10 cellular contexts compared by ENCODE assay signal in genomic region chr11:20739004-20739612, GRCh38.
"Had no signal": no experiment of that assay in that cellular context is flagged by ENCODE, and none has a peak within 500 bp of the region (broad histone marks: within the 10 kb centered on the region; RNA-seq: fewer than 3 reads in every experiment).

No MANE protein-coding gene starts in this region.

- DNase-seq: activated CD4-positive, alpha-beta T cell treated with anti-CD3 and anti-CD28 coated beads for 1 hour; activated CD4-positive, alpha-beta T cell treated with anti-CD3 and anti-CD28 coated beads, Interleukin-2, amount 50 U/mL, for 4 hours; activated naive CD4-positive, alpha-beta T cell treated with anti-CD3 and anti-CD28 coated beads for 36 hours; effector memory CD4-positive, alpha-beta T cell; left cardiac atrium; lower lobe of right lung; psoas muscle; stimulated activated CD4-positive, alpha-beta T cell treated with anti-CD3 and anti-CD28 coated beads, Interleukin-1b, Interleukin-23, amount 100 ng/mL, for 48 hours; stimulated activated naive CD8-positive, alpha-beta T cell treated with anti-CD3 and anti-CD28 coated beads, Interleukin-15, amount 100 ng/mL, for 72 hours had no signal

- H3K36me3 ChIP-seq: lower lobe of right lung, thoracic aorta had no signal

- H3K4me1 ChIP-seq: lower lobe of right lung, psoas muscle had no signal

- ATAC-seq: left cardiac atrium; lower lobe of right lung; psoas muscle; stimulated activated naive CD8-positive, alpha-beta T cell treated with anti-CD3 and anti-CD28 coated beads, Interleukin-15, amount 100 ng/mL, for 72 hours had no signal

- H3K27ac ChIP-seq: lower lobe of right lung, psoas muscle, thoracic aorta had no signal

- H3K9me3 ChIP-seq: lower lobe of right lung, psoas muscle, thoracic aorta had no signal

- H3K4me3 ChIP-seq: lower lobe of right lung, psoas muscle, thoracic aorta had no signal
